ENCODE assay signal across 20 cellular contexts in the genomic region with DNA sequence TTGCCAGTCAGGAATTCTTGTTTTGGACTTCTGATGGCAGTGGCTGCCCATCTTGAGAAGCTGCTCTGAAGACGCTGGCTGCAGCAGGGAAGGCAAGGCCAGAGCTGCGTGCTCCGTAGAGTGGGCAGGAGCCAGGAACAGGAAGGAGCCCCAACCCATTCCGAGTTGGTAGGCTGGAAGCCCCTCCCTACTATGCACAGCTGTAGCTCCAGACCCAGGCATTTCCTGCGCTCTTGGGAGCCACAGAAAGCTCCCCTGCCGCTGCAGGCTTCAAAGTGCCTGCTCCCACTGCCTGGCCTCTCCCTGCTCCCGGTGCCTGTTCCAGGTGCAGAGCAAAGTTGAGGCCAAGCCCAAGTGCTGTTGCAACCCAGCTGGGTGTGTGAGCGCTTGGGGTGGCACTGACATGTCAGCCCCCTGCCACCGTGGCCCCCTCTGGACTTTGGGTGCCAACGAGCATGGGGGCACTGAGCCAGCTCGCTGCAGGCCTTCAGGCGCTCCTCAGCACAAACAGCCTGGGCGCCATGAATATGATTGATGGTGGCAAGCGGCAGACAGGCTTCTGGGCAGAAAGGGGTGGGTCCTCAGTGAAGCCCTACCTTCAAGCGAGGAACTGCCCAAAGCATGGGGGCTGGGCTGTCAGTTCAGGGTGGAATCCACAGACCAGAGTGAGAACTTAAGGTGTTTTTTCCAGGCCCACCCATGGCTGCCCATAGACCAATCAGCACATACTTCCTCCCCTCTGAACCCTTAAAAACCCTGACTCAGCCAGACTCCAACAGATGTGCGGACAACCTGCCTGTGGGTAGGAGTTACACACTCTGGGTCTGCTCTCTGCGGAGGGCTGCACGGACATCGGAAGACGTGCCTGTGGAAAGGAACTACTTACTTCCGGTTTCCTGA.
DNase-seq lines count a peak whose midpoint lies in the region; ATAC-seq, FAIRE-seq and TF ChIP-seq lines count a peak whose summit lies in the region.
"Had no signal": no experiment of that assay in that cellular context is flagged by ENCODE, and none has a peak within 500 bp of the region (broad histone marks: within the 10 kb centered on the region; RNA-seq: fewer than 3 reads in every experiment).

No MANE protein-coding gene starts in this region.

- H3K27ac ChIP-seq in HEK293 (ENCODE audit: extremely low read depth, low read depth, low read length) = no peak overlapping the region
- no peak overlapping the region for H3K27ac ChIP-seq in astrocyte (ENCODE audit: low read depth, low read length)
- H3K27ac ChIP-seq in naive thymus-derived CD4-positive, alpha-beta T cell (ENCODE audit: low read depth, low read length) = no peak overlapping the region
- H3K27ac ChIP-seq in coronary artery = no peak overlapping the region
- no peak overlapping the region for H3K27ac ChIP-seq in thyroid gland
- H3K27ac ChIP-seq: brain microvascular endothelial cell, upper lobe of left lung had no signal

- H3K4me3 ChIP-seq in HEK293 (ENCODE audit: low read depth, low read length) = no peak overlapping the region
- no peak overlapping the region for H3K4me3 ChIP-seq in astrocyte (ENCODE audit: insufficient read depth, low read depth, low read length)
- H3K4me3 ChIP-seq in naive thymus-derived CD4-positive, alpha-beta T cell (ENCODE audit: low read length) = no peak overlapping the region
- H3K4me3 ChIP-seq in coronary artery = no peak overlapping the region
- H3K4me3 ChIP-seq in thyroid gland (replicated peaks in 1 of 3) = no peak overlapping the region
- H3K4me3 ChIP-seq: upper lobe of left lung had no signal

- H3K36me3 ChIP-seq in HEK293 (ENCODE audit: control insufficient read depth in 2 of 2, insufficient read depth in 1 of 2, low read length in 2 of 2) (no peaks in the 10 kb centered on the region), astrocyte (ENCODE audit: insufficient read depth, low read length) (no peaks in the 10 kb centered on the region), thyroid gland (no peaks in the 10 kb centered on the region)
- no peaks in the 10 kb centered on the region for H3K36me3 ChIP-seq in naive thymus-derived CD4-positive, alpha-beta T cell (ENCODE audit: control insufficient read depth in 2 of 3, insufficient read depth in 3 of 3, low read length in 3 of 3)
- H3K36me3 ChIP-seq: brain microvascular endothelial cell, upper lobe of left lung had no signal

- H3K4me1 ChIP-seq in HEK293 (ENCODE audit: control insufficient read depth, insufficient read depth, low read length) (no peaks in the 10 kb centered on the region), astrocyte (ENCODE audit: insufficient read depth, low read length) (no peaks in the 10 kb centered on the region), thyroid gland (no peaks in the 10 kb centered on the region)
- H3K4me1 ChIP-seq in naive thymus-derived CD4-positive, alpha-beta T cell (ENCODE audit: control insufficient read depth in 2 of 2, insufficient read depth in 2 of 2, low read length in 2 of 2) = no peaks in the 10 kb centered on the region
- H3K4me1 ChIP-seq: upper lobe of left lung had no signal

- H3K27me3 ChIP-seq in astrocyte (ENCODE audit: insufficient read depth, low read length) (no peaks in the 10 kb centered on the region), thyroid gland (no peaks in the 10 kb centered on the region)
- H3K27me3 ChIP-seq in naive thymus-derived CD4-positive, alpha-beta T cell (ENCODE audit: control insufficient read depth in 2 of 2, insufficient read depth in 2 of 2, low read length in 2 of 2) = no peaks in the 10 kb centered on the region
- H3K27me3 ChIP-seq: brain microvascular endothelial cell, upper lobe of left lung had no signal

- DNase-seq in Daoy (ENCODE audit: low read depth) (peak; percentile 4), astrocyte (ENCODE audit: low read depth) (no peak), coronary artery (ENCODE audit: low spot score) (no peak), NCI-H1417 treated with DMSO at 0.1 percent for 48 hours (lab: John Stamatoyannopoulos, UW) (no peak), thyroid gland (no peak)
- no peak for DNase-seq in naive thymus-derived CD4-positive, alpha-beta T cell
- DNase-seq: activated CD8-positive, alpha-beta T cell treated with anti-CD3 and anti-CD28 coated beads, Interleukin-2, amount 10 ng/mL, durations not matched to agents 7 days and 5 days; activated gamma-delta T cell treated with Interleukin-2 at 50 U/mL for 16 hours; brain microvascular endothelial cell; C1 segment of cervical spinal cord; GF-D8; NCI-H1105; NCI-H524; stimulated activated CD4-positive, alpha-beta T cell treated with anti-CD3 and anti-CD28 coated beads, Interleukin-15, amount 100 ng/mL, for 24 hours had no signal

- H3K9me3 ChIP-seq in HEK293 (ENCODE audit: control insufficient read depth, insufficient read depth, low read depth, low read length) = no peaks in the 10 kb centered on the region
- no peaks in the 10 kb centered on the region for H3K9me3 ChIP-seq in astrocyte (ENCODE audit: insufficient read depth, low read depth, low read length)
- H3K9me3 ChIP-seq in naive thymus-derived CD4-positive, alpha-beta T cell (ENCODE audit: control insufficient read depth in 2 of 3, low read length in 3 of 3) = no peaks in the 10 kb centered on the region
- no peaks in the 10 kb centered on the region for H3K9me3 ChIP-seq in thyroid gland

- H3K27ac Mint-ChIP-seq in astrocyte (ENCODE audit: unreplicated experiment) = no peak overlapping the region
- H3K27ac Mint-ChIP-seq in naive thymus-derived CD4-positive, alpha-beta T cell = no peak overlapping the region
- H3K27ac Mint-ChIP-seq: activated CD8-positive, alpha-beta T cell treated with anti-CD3 and anti-CD28 coated beads, Interleukin-2, amount 10 ng/mL, durations not matched to agents 7 days and 5 days had no signal

- POLR2A ChIA-PET in HEK293 (lab: Yijun Ruan, JAX) = no interaction called here
- POLR2A ChIA-PET in naive thymus-derived CD4-positive, alpha-beta T cell (lab: Charles Lee) = no interaction called here

- FAIRE-seq in astrocyte (lab: Jason Lieb, UNC) = no peak
- FAIRE-seq: colon had no signal

- H3K4me3 Mint-ChIP-seq in astrocyte (ENCODE audit: unreplicated experiment) = no peak overlapping the region
- H3K4me3 Mint-ChIP-seq in naive thymus-derived CD4-positive, alpha-beta T cell = no peak overlapping the region
- H3K4me3 Mint-ChIP-seq: activated CD8-positive, alpha-beta T cell treated with anti-CD3 and anti-CD28 coated beads, Interleukin-2, amount 10 ng/mL, durations not matched to agents 7 days and 5 days; nephron had no signal

- no peaks in the 10 kb centered on the region for H3K9me3 Mint-ChIP-seq in astrocyte (ENCODE audit: unreplicated experiment)
- peaks cover 0 to 14% (median 3%) of the 10 kb centered on the region in 11 donors for H3K9me3 Mint-ChIP-seq in naive thymus-derived CD4-positive, alpha-beta T cell
- H3K9me3 Mint-ChIP-seq: nephron had no signal

- peak overlapping the region; percentile 11 for H2AFZ ChIP-seq in astrocyte (ENCODE audit: low read depth, low read length)

- H3K4me1 Mint-ChIP-seq in astrocyte (ENCODE audit: low read depth, unreplicated experiment) = peaks cover 4% of the 10 kb centered on the region
- no peaks in the 10 kb centered on the region for H3K4me1 Mint-ChIP-seq in naive thymus-derived CD4-positive, alpha-beta T cell

- no peaks in the 10 kb centered on the region for H3K27me3 Mint-ChIP-seq in astrocyte (ENCODE audit: low read depth, unreplicated experiment)
- H3K27me3 Mint-ChIP-seq in naive thymus-derived CD4-positive, alpha-beta T cell = no peaks in the 10 kb centered on the region

- no peaks in the 10 kb centered on the region for H3K79me2 ChIP-seq in astrocyte (ENCODE audit: insufficient read depth, low read length)

- ATAC-seq in naive thymus-derived CD4-positive, alpha-beta T cell = peak; percentile 22
- no peak for ATAC-seq in HG03175 (IDR thresholded peaks at IDR 0.05; ENCODE audit: unreplicated experiment)
- ATAC-seq: activated CD8-positive, alpha-beta T cell treated with anti-CD3 and anti-CD28 coated beads, Interleukin-2, amount 10 ng/mL, durations not matched to agents 7 days and 5 days; sciatic nerve had no signal

- no peak overlapping the region for H3K4me2 ChIP-seq in astrocyte (ENCODE audit: low read length)

- intact Hi-C loops in naive thymus-derived CD4-positive, alpha-beta T cell (cut with micrococcal nuclease) = no loop called here
- intact Hi-C loops in thyroid gland (cut with DNase I) = no loop called here

- TF ChIP-seq CTCF in HEK293 (tag by site-specific recombination; IDR thresholded peaks at IDR 0.05) (no peak), astrocyte (IDR thresholded peaks at IDR 0.05; ENCODE audit: insufficient read depth, low read depth, low read length) (no peak), coronary artery (IDR thresholded peaks at IDR 0.05) (no peak), thyroid gland (IDR thresholded peaks at IDR 0.05) (no peak)

- WGBS in thyroid gland, 2 donors = 90 to 91% methylated on average over 17 to 20 of the region's 21 CpGs

- no peaks in the 10 kb centered on the region for H3K36me3 Mint-ChIP-seq in astrocyte (ENCODE audit: low read depth, unreplicated experiment)
- H3K36me3 Mint-ChIP-seq in naive thymus-derived CD4-positive, alpha-beta T cell = no peaks in the 10 kb centered on the region

- no peaks in the 10 kb centered on the region for H4K20me1 ChIP-seq in astrocyte (ENCODE audit: insufficient read depth, low read length)

- no peak for TF ChIP-seq POLR2A in thyroid gland (IDR thresholded peaks at IDR 0.05)

- CTCF ChIA-PET in HEK293 (lab: Yijun Ruan, JAX) = no interaction called here
- CTCF ChIA-PET in naive thymus-derived CD4-positive, alpha-beta T cell (lab: Charles Lee) = no interaction called here

- H3K9ac ChIP-seq in astrocyte (ENCODE audit: low read length) = no peak overlapping the region

TF ChIP-seq in HEK293, 187 proteins besides CTCF, POLR2A, EP300 and RAD21:
- TF ChIP-seq ZIC2 (tag by site-specific recombination; IDR thresholded peaks at IDR 0.05) (peak; percentile 24), ZNF529 (tag by site-specific recombination; IDR thresholded peaks at IDR 0.05; ENCODE audit: insufficient replicate concordance) (no peak)
